10 cellular contexts compared by ENCODE assay signal in the genomic region with DNA sequence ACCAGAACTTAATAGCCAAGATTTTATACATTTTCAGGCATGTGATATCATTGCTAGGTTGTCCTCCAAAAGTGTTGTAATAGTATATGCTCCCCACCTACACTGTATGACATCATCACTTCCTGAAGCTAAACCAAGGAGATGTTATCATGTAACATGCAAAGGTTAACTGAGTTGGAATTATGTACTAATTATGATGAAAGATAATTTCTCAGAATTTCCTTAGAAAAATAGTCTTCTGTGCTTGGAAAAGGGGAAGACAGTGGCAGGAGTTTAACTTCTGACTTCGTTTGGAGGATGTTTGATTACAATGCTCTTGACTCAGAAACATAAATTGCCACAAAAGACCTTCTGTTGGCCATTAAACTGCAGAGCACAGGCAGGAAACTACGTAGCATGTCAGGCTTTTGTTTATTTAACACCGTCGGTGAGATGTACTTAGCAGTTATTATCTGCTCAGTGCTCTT.
A peak's percentile ranks its signal among the peaks of the same experiment; 100 is the strongest.
DNase-seq lines count a peak whose midpoint lies in the region; ATAC-seq and TF ChIP-seq lines count a peak whose summit lies in the region.
"Had no signal": no experiment of that assay in that cellular context is flagged by ENCODE, and none has a peak within 500 bp of the region (broad histone marks: within the 10 kb centered on the region; RNA-seq: fewer than 3 reads in every experiment).

No MANE protein-coding gene starts in this region.

- ATAC-seq in activated CD8-positive, alpha-beta T cell treated with anti-CD3 and anti-CD28 coated beads, Interleukin-2, amount 10 ng/mL, durations not matched to agents 7 days and 5 days: peak; percentile 89
- no peak for ATAC-seq in omental fat pad (ENCODE audit: low FRiP score)
- ATAC-seq in GM21723 (IDR thresholded peaks at IDR 0.05; ENCODE audit: unreplicated experiment): no peak
- ATAC-seq: Panc1 had no signal

- DNase-seq in COR-L47 (lab: John Stamatoyannopoulos, UW): peak; percentile 36
- peak; percentile 75 for DNase-seq in HT-29 (ENCODE audit: low spot score)
- DNase-seq in activated CD8-positive, alpha-beta T cell treated with anti-CD3 and anti-CD28 coated beads, Interleukin-2, amount 10 ng/mL, durations not matched to agents 7 days and 5 days: peak; percentile 42
- DNase-seq in left kidney (ENCODE audit: low read depth, low spot score): peak; percentile 44
- no peak for DNase-seq in SIG-M5 treated with dmso at 0.1 percent for 504 hours (lab: John Stamatoyannopoulos, UW; ENCODE audit: unreplicated experiment)
- DNase-seq in omental fat pad (ENCODE audit: low spot score): no peak
- no peak for DNase-seq in stimulated activated CD4-positive, alpha-beta T cell treated with anti-CD3 and anti-CD28 coated beads, Interleukin-2, amount 100 ng/mL, for 48 hours

- POLR2A ChIA-PET in activated CD8-positive, alpha-beta T cell treated with anti-CD3 and anti-CD28 coated beads, Interleukin-2, amount 10 ng/mL, durations not matched to agents 7 days and 5 days (lab: Charles Lee): no interaction called here

- CTCF ChIA-PET in activated CD8-positive, alpha-beta T cell treated with anti-CD3 and anti-CD28 coated beads, Interleukin-2, amount 10 ng/mL, durations not matched to agents 7 days and 5 days (lab: Charles Lee): no interaction called here

- no peak for TF ChIP-seq CTCF in omental fat pad (IDR thresholded peaks at IDR 0.05)

- no peaks in the 10 kb centered on the region for H3K27me3 Mint-ChIP-seq in activated CD8-positive, alpha-beta T cell treated with anti-CD3 and anti-CD28 coated beads, Interleukin-2, amount 10 ng/mL, durations not matched to agents 7 days and 5 days (ENCODE audit: low read depth)

- H3K36me3 Mint-ChIP-seq in activated CD8-positive, alpha-beta T cell treated with anti-CD3 and anti-CD28 coated beads, Interleukin-2, amount 10 ng/mL, durations not matched to agents 7 days and 5 days (ENCODE audit: low read depth): no peaks in the 10 kb centered on the region
- H3K36me3 Mint-ChIP-seq: activated naive CD4-positive, alpha-beta T cell treated with anti-CD3 and anti-CD28 coated beads, Interleukin-2, amount 50 U/mL, for 72 hours had no signal

- H3K27ac Mint-ChIP-seq in activated CD8-positive, alpha-beta T cell treated with anti-CD3 and anti-CD28 coated beads, Interleukin-2, amount 10 ng/mL, durations not matched to agents 7 days and 5 days: peak overlapping the region; percentile 70
- H3K27ac Mint-ChIP-seq: activated naive CD4-positive, alpha-beta T cell treated with anti-CD3 and anti-CD28 coated beads, Interleukin-2, amount 50 U/mL, for 72 hours had no signal

- peak overlapping the region; percentile 35 for H3K4me3 Mint-ChIP-seq in activated CD8-positive, alpha-beta T cell treated with anti-CD3 and anti-CD28 coated beads, Interleukin-2, amount 10 ng/mL, durations not matched to agents 7 days and 5 days

- H3K9me3 Mint-ChIP-seq in activated CD8-positive, alpha-beta T cell treated with anti-CD3 and anti-CD28 coated beads, Interleukin-2, amount 10 ng/mL, durations not matched to agents 7 days and 5 days (ENCODE audit: insufficient read depth): no peaks in the 10 kb centered on the region
- H3K9me3 Mint-ChIP-seq: activated naive CD4-positive, alpha-beta T cell treated with anti-CD3 and anti-CD28 coated beads, Interleukin-2, amount 50 U/mL, for 72 hours had no signal

- peaks cover 11% of the 10 kb centered on the region for H3K4me1 Mint-ChIP-seq in activated CD8-positive, alpha-beta T cell treated with anti-CD3 and anti-CD28 coated beads, Interleukin-2, amount 10 ng/mL, durations not matched to agents 7 days and 5 days (ENCODE audit: low read depth)

Comparison
In these comparisons a context has a peak if more than half of its experiments do, and no peak if none do; other contexts are left out.
1. DNase-seq: peak in COR-L47 (single experiment), HT-29 (single experiment), activated CD8-positive, alpha-beta T cell treated with anti-CD3 and anti-CD28 coated beads, Interleukin-2, amount 10 ng/mL, durations not matched to agents 7 days and 5 days (single experiment) and left kidney (single experiment); none in SIG-M5 treated with dmso at 0.1 percent for 504 hours (single experiment), omental fat pad (single experiment) and stimulated activated CD4-positive, alpha-beta T cell treated with anti-CD3 and anti-CD28 coated beads, Interleukin-2, amount 100 ng/mL, for 48 hours (0 of 2).